In genomic region chr22:26174280-26174679, GRCh38 we compare ENCODE assay signal across 10 cellular contexts. TPM values are rescaled to one million over a fixed set of nuclear protein-coding genes. Genes with fewer than 3 reads are reported as not detected.
A peak's percentile ranks its signal among the peaks of the same experiment; 100 is the strongest.
DNase-seq lines count a peak whose midpoint lies in the region; ATAC-seq and TF ChIP-seq lines count a peak whose summit lies in the region.
"Had no signal": no experiment of that assay in that cellular context is flagged by ENCODE, and none has a peak within 500 bp of the region (broad histone marks: within the 10 kb centered on the region; RNA-seq: fewer than 3 reads in every experiment).

No MANE protein-coding gene starts in this region.

- WGBS in adrenal gland, 4 donors: 17 to 25% (median 20%) methylated on average over 12 of the region's 12 CpGs

- H3K4me1 ChIP-seq in adrenal gland (replicated peaks in 1 of 2) (peaks cover 5 to 6% of the 10 kb centered on the region in 2 donors), gastrocnemius medialis (peaks cover 0 to 9% of the 10 kb centered on the region in 2 donors)

- H3K4me3 ChIP-seq in NB4 (ENCODE audit: low read depth, low read length): no peak overlapping the region
- no peak overlapping the region for H3K4me3 ChIP-seq in adrenal gland
- H3K4me3 ChIP-seq in gastrocnemius medialis: no peak overlapping the region
- H3K4me3 ChIP-seq: SK-N-MC had no signal

- intact Hi-C loops in adrenal gland (cut with DNase I) (loop anchor here in 1 of 2 donors (5.0 kb wide), 1 partner anchor 158 kb away; no protein-coding TSS in a partner anchor), gastrocnemius medialis (cut with DNase I; ENCODE audit: low total_unique reads) (no loop called here)

- H3K27ac ChIP-seq in adrenal gland: no peak overlapping the region
- H3K27ac ChIP-seq in gastrocnemius medialis: no peak overlapping the region
- H3K27ac ChIP-seq: neutrophil, SK-N-MC had no signal

- ATAC-seq in HG02798 (IDR thresholded peaks at IDR 0.05; ENCODE audit: poor library complexity, unreplicated experiment): no peak
- ATAC-seq in gastrocnemius medialis: no peak

- H3K27me3 ChIP-seq in adrenal gland (peaks cover 35% of the 10 kb centered on the region), gastrocnemius medialis (peaks cover 23 to 35% (median 32%) of the 10 kb centered on the region in 3 donors)

- no peak for TF ChIP-seq CTCF in NB4 (IDR thresholded peaks at IDR 0.05; ENCODE audit: low read depth, low read length)
- TF ChIP-seq CTCF in adrenal gland (IDR thresholded peaks at IDR 0.05): peak in 5 of 6 experiments; percentile 20 to 50 (median 39)
- TF ChIP-seq CTCF in gastrocnemius medialis (IDR thresholded peaks at IDR 0.05 in 4 of 5, conservative IDR thresholded peaks at IDR 0.05 in 1 of 5): peak in 2 of 5 experiments; percentile 14 to 30

- H3K9me3 ChIP-seq in adrenal gland (replicated peaks in 1 of 3) (no peaks in the 10 kb centered on the region), gastrocnemius medialis (no peaks in the 10 kb centered on the region)
- H3K9me3 ChIP-seq: neutrophil had no signal

- DNase-seq in ELR (ENCODE audit: low read depth) (peak; percentile 16), NB4 (ENCODE audit: low read depth) (peak; percentile 15), adrenal gland (peak in 4 of 7 donors; percentile 25 to 74 (median 38)), occipital lobe (lab: John Stamatoyannopoulos, UW) (peak; percentile 56), gastrocnemius medialis (no peak)
- no peak for DNase-seq in stimulated activated CD4-positive, alpha-beta T cell treated with anti-CD3 and anti-CD28 coated beads, Interleukin-12 subunit alpha, Interleukin-12 subunit beta, amount 100 ng/mL, for 4 hours
- DNase-seq: activated CD8-positive, alpha-beta memory T cell treated with anti-CD3 and anti-CD28 coated beads, Interleukin-2, amount 50 U/mL, for 4 hours had no signal

- H3K36me3 ChIP-seq in adrenal gland (replicated peaks in 1 of 2) (no peaks in the 10 kb centered on the region), gastrocnemius medialis (no peaks in the 10 kb centered on the region)
- H3K36me3 ChIP-seq: neutrophil had no signal

- TF ChIP-seq POLR2A in NB4 (IDR thresholded peaks at IDR 0.05; ENCODE audit: extremely low read depth, insufficient read length) (no peak), adrenal gland (IDR thresholded peaks at IDR 0.05) (no peak), gastrocnemius medialis (IDR thresholded peaks at IDR 0.05) (no peak)

- in situ Hi-C loops in gastrocnemius medialis (cut with MboI; ENCODE audit: low sequenced_read_pairs in 4 of 4): loop anchor here in 2 of 4 donors (10.0 kb wide), 2 partner anchors 151 to 161 kb away; no protein-coding TSS in a partner anchor

RNA-seq across cellular contexts. Expression of gene SEZ6L, which starts 5.0 kb away (rescaled TPM):
- total RNA-seq in adrenal gland (10 to 100 TPM in 2 of 8 donors, 1 to 10 TPM in 1, under 1 TPM in 4, not detected in 1; 0.17 to 16.3 (median 0.80) TPM), occipital lobe (91.7 TPM), gastrocnemius medialis (under 1 TPM in 2 of 4 donors, not detected in 2; 0.10 to 0.13 TPM)
- polyA plus RNA-seq in adrenal gland: 1 to 10 TPM; 2.7 to 9.8 (median 6.4) TPM

Comparison
In these comparisons a context has a peak if more than half of its experiments do, and no peak if none do; other contexts are left out.
1. DNase-seq: peak in ELR (single experiment), NB4 (single experiment), adrenal gland (4 of 7) and occipital lobe (single experiment); none in stimulated activated CD4-positive, alpha-beta T cell treated with anti-CD3 and anti-CD28 coated beads, Interleukin-12 subunit alpha, Interleukin-12 subunit beta, amount 100 ng/mL, for 4 hours (single experiment) and gastrocnemius medialis (0 of 2).